In genomic region chr9:137461663-137462395, GRCh38 we compare ENCODE assay signal across 9 cellular contexts. TPM values are rescaled to one million over a fixed set of nuclear protein-coding genes. Genes with fewer than 3 reads are reported as not detected.
DNase-seq lines count a peak whose midpoint lies in the region; ATAC-seq and TF ChIP-seq lines count a peak whose summit lies in the region.
"Had no signal": no experiment of that assay in that cellular context is flagged by ENCODE, and none has a peak within 500 bp of the region (broad histone marks: within the 10 kb centered on the region; RNA-seq: fewer than 3 reads in every experiment).

No MANE protein-coding gene starts in this region.

- peak overlapping the region; percentile 83 for H3K4me3 Mint-ChIP-seq in activated CD8-positive, alpha-beta T cell treated with anti-CD3 and anti-CD28 coated beads for 36 hours

- peaks cover 29% of the 10 kb centered on the region for H3K4me1 Mint-ChIP-seq in activated CD8-positive, alpha-beta T cell treated with anti-CD3 and anti-CD28 coated beads for 36 hours (ENCODE audit: low read depth)

- POLR2A ChIA-PET in activated CD8-positive, alpha-beta T cell treated with anti-CD3 and anti-CD28 coated beads for 36 hours (lab: Charles Lee) = interaction anchor here (0.6 to 1.5 kb wide), 8 partner anchors 8 to 38 kb away, joined by 3 to 6 read pairs (median 3); partner anchors contain the start of genes EXD3 and NOXA1

- H3K4me3 ChIP-seq in fibroblast of pulmonary artery (replicated peaks; ENCODE audit: low read depth, low read length) = no peak overlapping the region

- H3K9me3 Mint-ChIP-seq in activated CD8-positive, alpha-beta T cell treated with anti-CD3 and anti-CD28 coated beads for 36 hours = no peaks in the 10 kb centered on the region

- CTCF ChIA-PET in activated CD8-positive, alpha-beta T cell treated with anti-CD3 and anti-CD28 coated beads for 36 hours (lab: Charles Lee) = interaction anchor here (1.3 to 2.1 kb wide), 3 partner anchors 9 to 160 kb away, joined by 3 to 5 read pairs (median 4); partner anchors contain the start of gene NRARP

- H3K36me3 Mint-ChIP-seq in activated CD8-positive, alpha-beta T cell treated with anti-CD3 and anti-CD28 coated beads for 36 hours (ENCODE audit: low read depth) = peaks cover 2% of the 10 kb centered on the region

- TF ChIP-seq CTCF in activated CD8-positive, alpha-beta T cell treated with anti-CD3 and anti-CD28 coated beads for 36 hours (IDR thresholded peaks at IDR 0.05) = no peak
- no peak for TF ChIP-seq CTCF in fibroblast of pulmonary artery (IDR thresholded peaks at IDR 0.05; ENCODE audit: low read length, missing control alignments)

- intact Hi-C loops in activated CD8-positive, alpha-beta T cell treated with anti-CD3 and anti-CD28 coated beads for 36 hours (cut with micrococcal nuclease) = no loop called here

- no peaks in the 10 kb centered on the region for H3K27me3 Mint-ChIP-seq in activated CD8-positive, alpha-beta T cell treated with anti-CD3 and anti-CD28 coated beads for 36 hours

- peak overlapping the region; percentile 91 for H3K27ac Mint-ChIP-seq in activated CD8-positive, alpha-beta T cell treated with anti-CD3 and anti-CD28 coated beads for 36 hours

- ATAC-seq in GM18861 (IDR thresholded peaks at IDR 0.05; ENCODE audit: unreplicated experiment) = peak; percentile 46
- ATAC-seq in HG03460 (IDR thresholded peaks at IDR 0.05; ENCODE audit: unreplicated experiment) = peak; percentile 55
- peak; percentile 84 for ATAC-seq in activated CD8-positive, alpha-beta T cell treated with anti-CD3 and anti-CD28 coated beads for 36 hours
- no peak for ATAC-seq in HG03469 (IDR thresholded peaks at IDR 0.05; ENCODE audit: unreplicated experiment)

- DNase-seq in activated CD8-positive, alpha-beta T cell treated with anti-CD3 and anti-CD28 coated beads for 36 hours = peak; percentile 98
- DNase-seq in fibroblast of pulmonary artery (ENCODE audit: low read depth) (peak; percentile 35), HCEC 1CT (no peak), NCI-H774 (lab: John Stamatoyannopoulos, UW) (no peak)
- DNase-seq in stimulated activated CD4-positive, alpha-beta T cell treated with anti-CD3 and anti-CD28 coated beads, Interleukin-1b, Interleukin-23, amount 100 ng/mL, for 4 hours (ENCODE audit: low read depth in 2 of 2) = peak; percentile 29 to 57

RNA-seq across cellular contexts. Expression of gene NSMF, which starts 2.7 kb away (rescaled TPM):
- 100 to 1,000 TPM; 112 to 116 TPM for total RNA-seq in activated CD8-positive, alpha-beta T cell treated with anti-CD3 and anti-CD28 coated beads for 36 hours

RNA-seq across cellular contexts. Expression of gene ENTPD8, which starts 20.7 kb away (rescaled TPM):
- total RNA-seq in activated CD8-positive, alpha-beta T cell treated with anti-CD3 and anti-CD28 coated beads for 36 hours = not detected
- total RNA-seq: SK-MEL-5 had no signal

RNA-seq across cellular contexts. Expression of gene NOXA1, which starts 38.6 kb away (rescaled TPM):
- total RNA-seq in activated CD8-positive, alpha-beta T cell treated with anti-CD3 and anti-CD28 coated beads for 36 hours = under 1 TPM; 0.72 to 0.95 TPM

RNA-seq across cellular contexts. Expression of gene EXD3, which starts 38.9 kb away (rescaled TPM):
- 1 to 10 TPM; 8.1 to 9.0 TPM for total RNA-seq in activated CD8-positive, alpha-beta T cell treated with anti-CD3 and anti-CD28 coated beads for 36 hours

Comparison
In these comparisons a context has a peak if more than half of its experiments do, and no peak if none do; other contexts are left out.
1. DNase-seq: peak in activated CD8-positive, alpha-beta T cell treated with anti-CD3 and anti-CD28 coated beads for 36 hours (single experiment), fibroblast of pulmonary artery (single experiment) and stimulated activated CD4-positive, alpha-beta T cell treated with anti-CD3 and anti-CD28 coated beads, Interleukin-1b, Interleukin-23, amount 100 ng/mL, for 4 hours (2 of 2); none in HCEC 1CT (single experiment) and NCI-H774 (single experiment).